20 cellular contexts compared by ENCODE assay signal in the genomic region with DNA sequence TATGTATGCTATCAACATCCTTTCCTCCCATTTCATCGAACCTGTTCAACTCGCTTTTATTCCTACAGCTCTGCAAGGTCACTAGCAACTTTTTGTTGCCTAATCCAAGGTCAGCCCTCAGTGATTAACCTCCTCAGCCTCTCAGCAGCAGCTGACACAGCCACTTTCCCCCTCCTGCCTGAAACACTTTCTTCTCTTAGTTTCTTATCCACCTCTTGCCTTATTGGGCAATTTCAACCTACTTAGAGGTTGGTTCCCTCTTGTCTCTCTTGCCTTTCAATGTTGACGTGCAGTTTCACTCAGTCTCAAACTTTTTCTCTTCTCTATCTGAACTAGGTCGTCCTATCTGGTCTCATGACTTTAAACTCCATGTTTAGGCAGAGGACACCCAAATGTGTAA.
"Had no signal": no experiment of that assay in that cellular context is flagged by ENCODE, and none has a peak within 500 bp of the region (broad histone marks: within the 10 kb centered on the region; RNA-seq: fewer than 3 reads in every experiment).

No MANE protein-coding gene starts in this region.

- H3K4me2 ChIP-seq: neural progenitor cell had no signal

- H3K27ac ChIP-seq: esophagus squamous epithelium, neural progenitor cell, prostate gland, right atrium auricular region, stomach, thyroid gland had no signal

- H2AFZ ChIP-seq: neural progenitor cell had no signal

- H3K4me3 ChIP-seq: esophagus squamous epithelium, neural progenitor cell, prostate gland, right atrium auricular region, stomach, thyroid gland had no signal

- FAIRE-seq: endometrium, frontal cortex, keratinocyte had no signal

- H3K9ac ChIP-seq: neural progenitor cell had no signal

- H3K36me3 ChIP-seq: esophagus squamous epithelium, neural progenitor cell, prostate gland, right atrium auricular region, stomach, thyroid gland had no signal

- DNase-seq: cortex of kidney; effector memory CD8-positive, alpha-beta T cell; erythroblast; esophagus squamous epithelium; mesenchymal stem cell; naive thymus-derived CD4-positive, alpha-beta T cell; stimulated activated CD4-positive, alpha-beta T cell treated with anti-CD3 and anti-CD28 coated beads, Interleukin-2, amount 100 ng/mL, for 24 hours; stimulated activated CD4-positive, alpha-beta T cell treated with anti-CD3 and anti-CD28 coated beads, Interleukin-4, amount 100 ng/mL, for 24 hours; stimulated activated naive CD4-positive, alpha-beta T cell treated with Interleukin-2 at 50 U/mL for 16 hours; stomach; thyroid gland; trophoblast cell had no signal

- H3K27me3 ChIP-seq: neural progenitor cell, right atrium auricular region, thyroid gland had no signal

- H3K4me1 ChIP-seq: prostate gland, right atrium auricular region, stomach, thyroid gland had no signal

- H3K9me3 ChIP-seq: esophagus squamous epithelium, prostate gland, right atrium auricular region, stomach, thyroid gland had no signal

- ATAC-seq: effector memory CD8-positive, alpha-beta T cell; naive thymus-derived CD4-positive, alpha-beta T cell; sciatic nerve; stimulated activated effector memory CD8-positive, alpha-beta T cell treated with anti-CD3 and anti-CD28 coated beads, Interleukin-12 subunit alpha, Interleukin-12 subunit beta, amount 100 ng/mL, for 72 hours had no signal
